In the genomic region with DNA sequence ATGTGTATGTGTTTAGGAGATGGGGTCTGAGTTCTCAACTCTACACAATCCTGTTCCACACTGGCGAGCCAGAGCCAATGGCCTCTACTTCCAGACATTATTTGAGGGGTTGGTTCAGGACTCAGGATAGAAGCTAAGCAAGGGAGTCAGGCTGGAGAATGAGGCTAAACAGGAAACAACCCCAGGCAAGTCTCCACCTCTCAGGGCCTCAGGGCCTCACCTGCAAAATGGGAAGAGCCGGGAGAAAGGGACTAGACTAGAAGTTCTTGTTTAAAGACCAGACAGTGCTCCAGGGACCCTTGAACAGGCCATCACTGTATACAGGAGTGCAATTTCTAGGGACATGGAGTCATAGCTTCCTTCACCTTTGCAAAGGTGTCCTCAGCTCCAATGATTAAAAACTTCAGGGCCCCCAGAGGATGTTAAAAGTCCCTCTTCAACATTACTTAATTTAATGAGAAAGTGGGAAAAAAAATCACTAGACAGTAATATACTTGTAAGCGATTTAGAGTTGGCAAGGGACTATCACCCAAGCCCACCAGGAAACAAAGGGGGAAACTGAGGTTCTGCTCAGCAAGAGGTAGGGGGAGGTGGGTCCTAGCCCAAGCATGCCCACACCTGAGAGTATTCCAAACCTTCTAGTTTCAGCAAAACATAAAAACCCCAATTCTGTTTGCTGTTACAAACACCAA, we compare ENCODE assay signal across 10 cellular contexts. TPM values are rescaled to one million over a fixed set of nuclear protein-coding genes. Genes with fewer than 3 reads are reported as not detected.
A peak's percentile ranks its signal among the peaks of the same experiment; 100 is the strongest.
DNase-seq lines count a peak whose midpoint lies in the region; ATAC-seq and TF ChIP-seq lines count a peak whose summit lies in the region.
"Had no signal": no experiment of that assay in that cellular context is flagged by ENCODE, and none has a peak within 500 bp of the region (broad histone marks: within the 10 kb centered on the region; RNA-seq: fewer than 3 reads in every experiment).

No MANE protein-coding gene starts in this region.

- H3K9me3 ChIP-seq in ascending aorta, result no peaks in the 10 kb centered on the region
- H3K9me3 ChIP-seq in left lung, result no peaks in the 10 kb centered on the region

- H3K27ac ChIP-seq in ascending aorta (peak overlapping the region; percentile 97 to 99), left lung (peak overlapping the region; percentile 94 to 98)

- H3K36me3 Mint-ChIP-seq in HFFc6 (ENCODE audit: low read depth), result peaks cover 26% of the 10 kb centered on the region
- H3K36me3 Mint-ChIP-seq in stimulated activated memory B cell treated with anti-CD40 and anti-IgM and Interleukin-4, amounts not matched to agents 10 μg/mL and 1 μg/mL and 100 μg/mL, for 72 hours, result peaks cover 20% of the 10 kb centered on the region

- H3K4me3 ChIP-seq in ascending aorta (no peak overlapping the region), left lung (no peak overlapping the region), foreskin fibroblast (ENCODE audit: low read depth in 1 of 2, low read length in 2 of 2) (no peak overlapping the region)

- H3K9me3 Mint-ChIP-seq in HFFc6, result peaks cover 4% of the 10 kb centered on the region; the same call in 1 of the 2 replicates
- no peaks in the 10 kb centered on the region for H3K9me3 Mint-ChIP-seq in stimulated activated memory B cell treated with anti-CD40 and anti-IgM and Interleukin-4, amounts not matched to agents 10 μg/mL and 1 μg/mL and 100 μg/mL, for 72 hours

- no peak for TF ChIP-seq CTCF in HFFc6 (IDR thresholded peaks at IDR 0.05)
- TF ChIP-seq CTCF in ascending aorta (IDR thresholded peaks at IDR 0.05), result no peak
- no peak for TF ChIP-seq CTCF in left lung (IDR thresholded peaks at IDR 0.05)
- no peak for TF ChIP-seq CTCF in foreskin fibroblast (IDR thresholded peaks at IDR 0.05; ENCODE audit: low read depth, low read length)

- H3K4me1 ChIP-seq in ascending aorta (peaks cover 29 to 45% of the 10 kb centered on the region in 2 donors), left lung (peaks cover 46 to 87% of the 10 kb centered on the region in 2 donors)

- H3K27me3 ChIP-seq in ascending aorta (no peaks in the 10 kb centered on the region), left lung (no peaks in the 10 kb centered on the region)

- DNase-seq in HFFc6 (no peak), ascending aorta (ENCODE audit: low spot score in 2 of 2) (no peak), left lung (no peak), NCI-H82 (lab: John Stamatoyannopoulos, UW) (no peak), globus pallidus (ENCODE audit: low spot score) (no peak), foreskin fibroblast (no peak)
- DNase-seq: stimulated activated CD4-positive, alpha-beta T cell treated with anti-CD3 and anti-CD28 coated beads, Interleukin-4, amount 100 ng/mL, for 1 hour; T-helper 9 cell had no signal

- peaks cover 15% of the 10 kb centered on the region for H3K27me3 Mint-ChIP-seq in HFFc6 (ENCODE audit: insufficient read depth)
- H3K27me3 Mint-ChIP-seq in stimulated activated memory B cell treated with anti-CD40 and anti-IgM and Interleukin-4, amounts not matched to agents 10 μg/mL and 1 μg/mL and 100 μg/mL, for 72 hours, result no peaks in the 10 kb centered on the region

- H3K27ac Mint-ChIP-seq in HFFc6, result peak overlapping the region; percentile 98
- H3K27ac Mint-ChIP-seq in stimulated activated memory B cell treated with anti-CD40 and anti-IgM and Interleukin-4, amounts not matched to agents 10 μg/mL and 1 μg/mL and 100 μg/mL, for 72 hours, result peak overlapping the region; percentile 59

- peak overlapping the region; percentile 71 for H3K4me3 Mint-ChIP-seq in HFFc6
- H3K4me3 Mint-ChIP-seq in stimulated activated memory B cell treated with anti-CD40 and anti-IgM and Interleukin-4, amounts not matched to agents 10 μg/mL and 1 μg/mL and 100 μg/mL, for 72 hours, result no peak overlapping the region

- intact Hi-C loops in ascending aorta (cut with DNase I) (no loop called here), left lung (cut with DNase I) (loop anchor here in 1 of 2 donors (10.0 kb wide), 1 partner anchor 60 kb away; no protein-coding TSS in a partner anchor)

- no peaks in the 10 kb centered on the region for H3K36me3 ChIP-seq in ascending aorta
- peaks cover 0 to 13% of the 10 kb centered on the region in 2 donors for H3K36me3 ChIP-seq in left lung

- peaks cover 60% of the 10 kb centered on the region for H3K4me1 Mint-ChIP-seq in HFFc6 (ENCODE audit: low read depth)
- H3K4me1 Mint-ChIP-seq in stimulated activated memory B cell treated with anti-CD40 and anti-IgM and Interleukin-4, amounts not matched to agents 10 μg/mL and 1 μg/mL and 100 μg/mL, for 72 hours, result peaks cover 62% of the 10 kb centered on the region

- ATAC-seq in left lung (no peak), HG03135 (IDR thresholded peaks at IDR 0.05; ENCODE audit: unreplicated experiment) (no peak)
- ATAC-seq in stimulated activated memory B cell treated with anti-CD40 and anti-IgM and Interleukin-4, amounts not matched to agents 10 μg/mL and 1 μg/mL and 100 μg/mL, for 72 hours, result no peak

RNA-seq across cellular contexts. Expression of a gene that starts 41.7 kb away (rescaled TPM):
- total RNA-seq in HFFc6 (2021; fragmentation: NEBNext Ultra II Directional; extraction: Animal tissue kit (Norgen Biotek cat#: 25700)), result 10 to 100 TPM; 27.8 to 38.3 (median 34.8) TPM
- total RNA-seq in ascending aorta (23.2 TPM), left lung (10 to 100 TPM; 38.9 to 39.8 TPM)
